ENCODE assay signal across 12 cellular contexts in genomic region chr14:96249016-96249415, GRCh38. TPM values are rescaled to one million over a fixed set of nuclear protein-coding genes. Genes with fewer than 3 reads are reported as not detected.
DNase-seq lines count a peak whose midpoint lies in the region; ATAC-seq lines count a peak whose summit lies in the region.
"Had no signal": no experiment of that assay in that cellular context is flagged by ENCODE, and none has a peak within 500 bp of the region (broad histone marks: within the 10 kb centered on the region; RNA-seq: fewer than 3 reads in every experiment).

No MANE protein-coding gene starts in this region.

- H3K9me3 Mint-ChIP-seq in stimulated activated naive B cell treated with anti-CD40 and anti-IgM and Interleukin-4, amounts not matched to agents 10 μg/mL and 1 μg/mL and 100 μg/mL, for 72 hours: peaks cover 0 to 2% of the 10 kb centered on the region in 2 donors
- H3K9me3 Mint-ChIP-seq: central memory CD8-positive, alpha-beta T cell had no signal

- no peak for DNase-seq in Right ventricle myocardium inferior (ENCODE audit: missing footprints)
- no peak for DNase-seq in cardiac septum (ENCODE audit: low spot score)
- DNase-seq in SKM-1 treated with dmso at 0.1 percent for 144 hours (lab: John Stamatoyannopoulos, UW; ENCODE audit: unreplicated experiment): peak; percentile 54
- DNase-seq in glomerular visceral epithelial cell (ENCODE audit: extremely low spot score): peak; percentile 42
- DNase-seq in stimulated activated naive B cell treated with anti-CD40 and anti-IgM and Interleukin-4, amounts not matched to agents 10 μg/mL and 1 μg/mL and 100 μg/mL, for 72 hours: no peak
- DNase-seq in SHP77 (lab: John Stamatoyannopoulos, UW): no peak
- DNase-seq in Karpas-422: no peak
- DNase-seq: 8988T, foreskin melanocyte had no signal

- ATAC-seq in Right ventricle myocardium inferior (peak; percentile 16), HG03108 (IDR thresholded peaks at IDR 0.05; ENCODE audit: unreplicated experiment) (no peak)
- ATAC-seq in stimulated activated naive B cell treated with anti-CD40 and anti-IgM and Interleukin-4, amounts not matched to agents 10 μg/mL and 1 μg/mL and 100 μg/mL, for 72 hours (replicated peaks): no peak

- intact Hi-C loops in Right ventricle myocardium inferior (cut with DNase I) (no loop called here), cardiac septum (cut with DNase I) (no loop called here)

- H3K9ac ChIP-seq in Karpas-422 (ENCODE audit: low read length): no peak overlapping the region

- no peaks in the 10 kb centered on the region for H3K27me3 ChIP-seq in Karpas-422 (ENCODE audit: low read length)

- no peak overlapping the region for H3K4me3 Mint-ChIP-seq in stimulated activated naive B cell treated with anti-CD40 and anti-IgM and Interleukin-4, amounts not matched to agents 10 μg/mL and 1 μg/mL and 100 μg/mL, for 72 hours
- H3K4me3 Mint-ChIP-seq: central memory CD8-positive, alpha-beta T cell had no signal

- no peak overlapping the region for H3K27ac ChIP-seq in Karpas-422 (ENCODE audit: low read length)
- H3K27ac ChIP-seq: prostate gland had no signal

- H3K9me2 ChIP-seq in Karpas-422 (replicated peaks; ENCODE audit: insufficient read depth, low read length): no peaks in the 10 kb centered on the region

- H3K4me3 ChIP-seq in Karpas-422 (ENCODE audit: low read length): no peak overlapping the region
- H3K4me3 ChIP-seq: prostate gland had no signal

- H3K9me3 ChIP-seq in Karpas-422 (ENCODE audit: low read length): no peaks in the 10 kb centered on the region
- H3K9me3 ChIP-seq: prostate gland had no signal

- no peak overlapping the region for H3K27ac Mint-ChIP-seq in stimulated activated naive B cell treated with anti-CD40 and anti-IgM and Interleukin-4, amounts not matched to agents 10 μg/mL and 1 μg/mL and 100 μg/mL, for 72 hours

- no peaks in the 10 kb centered on the region for H3K79me2 ChIP-seq in Karpas-422 (ENCODE audit: low read length)

- no peaks in the 10 kb centered on the region for H4K20me1 ChIP-seq in Karpas-422 (ENCODE audit: insufficient read depth, low read depth, low read length)

- H3K36me3 Mint-ChIP-seq in stimulated activated naive B cell treated with anti-CD40 and anti-IgM and Interleukin-4, amounts not matched to agents 10 μg/mL and 1 μg/mL and 100 μg/mL, for 72 hours: no peaks in the 10 kb centered on the region

- no peaks in the 10 kb centered on the region for H3K36me3 ChIP-seq in Karpas-422 (ENCODE audit: insufficient read depth, low read length)
- H3K36me3 ChIP-seq: prostate gland had no signal

- H3K4me1 ChIP-seq in Karpas-422 (ENCODE audit: low read length): no peaks in the 10 kb centered on the region
- H3K4me1 ChIP-seq: prostate gland had no signal

- no peaks in the 10 kb centered on the region for H3K4me1 Mint-ChIP-seq in stimulated activated naive B cell treated with anti-CD40 and anti-IgM and Interleukin-4, amounts not matched to agents 10 μg/mL and 1 μg/mL and 100 μg/mL, for 72 hours
- H3K4me1 Mint-ChIP-seq: central memory CD8-positive, alpha-beta T cell had no signal

- H2AFZ ChIP-seq in Karpas-422 (ENCODE audit: low read length): no peak overlapping the region

- H3K4me2 ChIP-seq in Karpas-422 (ENCODE audit: low read depth, low read length, poor library complexity, severe bottlenecking): no peak overlapping the region

- H3K27me3 Mint-ChIP-seq in stimulated activated naive B cell treated with anti-CD40 and anti-IgM and Interleukin-4, amounts not matched to agents 10 μg/mL and 1 μg/mL and 100 μg/mL, for 72 hours: peaks cover 43 to 60% of the 10 kb centered on the region in 2 donors

RNA-seq across cellular contexts. Expression of gene BDKRB1, which starts 7.0 kb away (rescaled TPM):
- total RNA-seq in Right ventricle myocardium inferior (not detected), cardiac septum (not detected)
- total RNA-seq in Karpas-422 (2014; rRNA removed; shearing (Covaris generic); ENCODE audit: low replicate concordance): not detected in 2 replicates

RNA-seq across cellular contexts. Expression of gene BDKRB2, which starts 44.4 kb away (rescaled TPM):
- total RNA-seq in Right ventricle myocardium inferior (0.76 TPM), cardiac septum (0.57 TPM)
- total RNA-seq in Karpas-422 (2014; rRNA removed; shearing (Covaris generic); ENCODE audit: low replicate concordance): not detected in 2 replicates

Comparison
In these comparisons a context has a peak if more than half of its experiments do, and no peak if none do; other contexts are left out.
1. DNase-seq: peak in SKM-1 treated with dmso at 0.1 percent for 144 hours (single experiment) and glomerular visceral epithelial cell (single experiment); none in Right ventricle myocardium inferior (single experiment), cardiac septum (single experiment), stimulated activated naive B cell treated with anti-CD40 and anti-IgM and Interleukin-4, amounts not matched to agents 10 μg/mL and 1 μg/mL and 100 μg/mL, for 72 hours (single experiment), SHP77 (0 of 2) and Karpas-422 (single experiment).